Comparison of ENCODE assay signal across 9 cellular contexts in the genomic region with DNA sequence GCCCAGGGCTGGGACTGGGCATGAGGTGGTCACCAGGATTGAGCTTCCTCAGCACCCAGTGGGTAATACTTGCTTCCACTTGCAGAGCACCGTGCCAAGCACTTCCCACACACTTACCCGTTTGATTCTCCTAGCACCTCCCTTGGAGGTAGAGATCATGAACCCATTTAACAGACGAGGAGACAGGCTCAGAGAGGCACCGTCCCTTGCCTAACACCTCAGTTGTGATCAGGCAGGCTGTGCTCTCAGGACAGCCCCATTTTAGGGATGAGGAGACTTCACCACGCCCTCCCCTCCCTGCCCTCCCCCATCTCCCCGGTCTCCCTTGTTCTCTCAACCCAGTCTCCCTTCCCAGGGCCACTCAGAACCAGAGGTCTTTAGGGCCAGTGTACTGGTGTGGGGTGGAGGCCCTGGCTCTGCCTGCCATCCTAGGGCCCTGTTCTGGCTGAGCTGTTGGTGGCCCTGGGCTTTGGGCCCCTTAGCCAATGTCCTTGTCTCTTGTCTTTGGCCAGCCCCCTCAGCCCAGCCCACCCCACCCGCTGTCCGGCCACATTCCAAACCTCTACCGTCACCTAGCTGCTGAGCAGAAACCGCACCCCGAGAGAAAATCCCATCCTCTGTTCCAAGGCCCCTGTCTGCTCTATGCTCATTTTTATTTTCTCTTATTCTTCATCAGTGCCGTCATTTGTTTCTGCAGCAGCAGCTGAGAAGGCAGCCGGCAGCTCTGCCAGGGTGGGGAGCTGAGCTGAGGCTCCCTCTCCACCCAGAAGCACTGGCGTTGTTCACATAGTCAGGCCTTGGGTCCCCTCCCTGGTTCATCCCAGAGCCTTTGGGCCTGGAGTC. TPM values are rescaled to one million over a fixed set of nuclear protein-coding genes. Genes with fewer than 3 reads are reported as not detected.
A peak's percentile ranks its signal among the peaks of the same experiment; 100 is the strongest.
DNase-seq lines count a peak whose midpoint lies in the region; ATAC-seq and TF ChIP-seq lines count a peak whose summit lies in the region.
"Had no signal": no experiment of that assay in that cellular context is flagged by ENCODE, and none has a peak within 500 bp of the region (broad histone marks: within the 10 kb centered on the region; RNA-seq: fewer than 3 reads in every experiment).

No MANE protein-coding gene starts in this region.

- peaks cover 27% of the 10 kb centered on the region for H3K4me1 ChIP-seq in GM23248 (ENCODE audit: insufficient read depth)
- H3K4me1 ChIP-seq in adipocyte (ENCODE audit: control insufficient read depth, insufficient read depth, low read length): peaks cover 32% of the 10 kb centered on the region
- peaks cover 0 to 16% (median 0%) of the 10 kb centered on the region in 12 donors for H3K4me1 ChIP-seq in heart left ventricle
- H3K4me1 ChIP-seq in rectal smooth muscle tissue (ENCODE audit: control insufficient read depth, insufficient read depth, low read length): peaks cover 35% of the 10 kb centered on the region

- no peak for TF ChIP-seq POLR2A in heart left ventricle (IDR thresholded peaks at IDR 0.05)

- TF ChIP-seq CTCF in heart left ventricle (IDR thresholded peaks at IDR 0.05): no peak

- H3K9me3 ChIP-seq in GM23248 (ENCODE audit: low read depth): no peaks in the 10 kb centered on the region
- H3K9me3 ChIP-seq in adipocyte (ENCODE audit: control insufficient read depth, low read length): no peaks in the 10 kb centered on the region
- no peaks in the 10 kb centered on the region for H3K9me3 ChIP-seq in heart left ventricle

- H3K27me3 ChIP-seq in GM23248 (replicated peaks; ENCODE audit: insufficient read depth): no peaks in the 10 kb centered on the region
- no peaks in the 10 kb centered on the region for H3K27me3 ChIP-seq in adipocyte (replicated peaks; ENCODE audit: control insufficient read depth, insufficient read depth, low read length)
- H3K27me3 ChIP-seq in heart left ventricle: no peaks in the 10 kb centered on the region
- H3K27me3 ChIP-seq in rectal smooth muscle tissue (ENCODE audit: control insufficient read depth, insufficient read depth, low read length): no peaks in the 10 kb centered on the region

- H3F3A ChIP-seq in GM23248 (ENCODE audit: insufficient read depth): peaks cover 19% of the 10 kb centered on the region

- no peaks in the 10 kb centered on the region for H4K20me1 ChIP-seq in GM23248 (ENCODE audit: insufficient read depth)

- H3K9ac ChIP-seq in GM23248 (peak overlapping the region; percentile 70), adipocyte (ENCODE audit: low read length) (peak overlapping the region; percentile 74), rectal smooth muscle tissue (ENCODE audit: low read length) (no peak overlapping the region)

- peak overlapping the region; percentile 59 for H3K4me2 ChIP-seq in GM23248 (ENCODE audit: unreplicated experiment)

- intact Hi-C loops in heart left ventricle (cut with DNase I): no loop called here

- 27 to 34% methylated on average over 11 to 14 of the region's 14 CpGs for WGBS in GM23248 (ENCODE audit: low coverage in 1 of 2, low lambda C conversion rate in 2 of 2, missing lambda C conversion rate in 2 of 2), 2 experiments
- 61 to 66% (median 64%) methylated on average over 14 of the region's 14 CpGs for WGBS in heart left ventricle, 4 donors

- peak in 3 of 4 donors; percentile 38 to 55 (median 55) for ATAC-seq in heart left ventricle
- no peak for ATAC-seq in GM19035 (IDR thresholded peaks at IDR 0.05; ENCODE audit: unreplicated experiment)
- no peak for ATAC-seq in HG02678 (IDR thresholded peaks at IDR 0.05; ENCODE audit: unreplicated experiment)

- H3K4me3 ChIP-seq in GM23248 (0 out of 2 replicates have a peak overlapping the region, but pooled peaks have one; percentile 11), adipocyte (ENCODE audit: low read length) (no peak overlapping the region), heart left ventricle (no peak overlapping the region), rectal smooth muscle tissue (ENCODE audit: low read length) (no peak overlapping the region)

- no peaks in the 10 kb centered on the region for H3K36me3 ChIP-seq in GM23248 (ENCODE audit: low read depth)
- H3K36me3 ChIP-seq in adipocyte (ENCODE audit: control insufficient read depth, insufficient read depth, low read length, severe bottlenecking): no peaks in the 10 kb centered on the region
- H3K36me3 ChIP-seq in heart left ventricle: peaks cover 0 to 19% (median 0%) of the 10 kb centered on the region in 9 donors
- no peaks in the 10 kb centered on the region for H3K36me3 ChIP-seq in rectal smooth muscle tissue (ENCODE audit: control insufficient read depth, insufficient read depth, low read length)

- no peaks in the 10 kb centered on the region for H3K9me2 ChIP-seq in GM23248 (ENCODE audit: insufficient read depth)

- in situ Hi-C loops in GM23248 (cut with MboI): no loop called here

- H3K79me2 ChIP-seq in GM23248 (ENCODE audit: insufficient read depth): no peaks in the 10 kb centered on the region

- DNase-seq in GM23248: peak; percentile 85
- DNase-seq in adipocyte (ENCODE audit: low read depth): peak; percentile 82
- peak in 2 of 5 donors; percentile 28 for DNase-seq in heart left ventricle
- DNase-seq in NCI-H146 treated with DMSO at 0.1 percent for 48 hours (lab: John Stamatoyannopoulos, UW; ENCODE audit: unreplicated experiment): no peak
- no peak for DNase-seq in NCI-H187 treated with DMSO at 0.1 percent for 48 hours (lab: John Stamatoyannopoulos, UW)
- DNase-seq: DMS79 had no signal

- peak overlapping the region; percentile 83 for H2AFZ ChIP-seq in GM23248

- H3K27ac ChIP-seq in GM23248 (peak overlapping the region; percentile 68), heart left ventricle (peak overlapping the region in 7 of 12 donors; percentile 18 to 80 (median 46)), rectal smooth muscle tissue (ENCODE audit: low read depth, low read length) (peak overlapping the region; percentile 86)

RNA-seq across cellular contexts. Expression of a gene that starts 33.8 kb away (rescaled TPM):
- 0.11 and 0.38 TPM in 2 replicates for total RNA-seq in GM23248 (2014; rRNA removed; shearing (Covaris generic))
- 0.08 and 0.14 TPM in 2 replicates for polyA plus RNA-seq in GM23248 (2016; fragmentation: Nextera tagmentation; extraction: Ambion mirVana)
- 10 to 100 TPM; 15.5 to 71.1 (median 37.3) TPM for total RNA-seq in heart left ventricle
- polyA plus RNA-seq in heart left ventricle: 1 to 10 TPM; 8.5 to 9.9 TPM

RNA-seq across cellular contexts. Expression of a gene that starts 39.6 kb away (rescaled TPM):
- not detected in 2 replicates for total RNA-seq in GM23248 (2014; rRNA removed; shearing (Covaris generic))
- polyA plus RNA-seq in GM23248 (2016; fragmentation: Nextera tagmentation; extraction: Ambion mirVana): 0.06 and 0.16 TPM in 2 replicates
- 1 to 10 TPM; 1.1 to 5.7 (median 1.6) TPM for total RNA-seq in heart left ventricle
- polyA plus RNA-seq in heart left ventricle: under 1 TPM; 0.65 to 0.84 TPM

RNA-seq across cellular contexts. Expression of a gene that starts 42.5 kb away (rescaled TPM):
- total RNA-seq in GM23248 (2014; rRNA removed; shearing (Covaris generic)): not detected in 2 replicates
- polyA plus RNA-seq in GM23248 (2016; fragmentation: Nextera tagmentation; extraction: Ambion mirVana): not detected in 2 replicates
- total RNA-seq in heart left ventricle: not detected
- under 1 TPM; 0.07 to 0.15 TPM for polyA plus RNA-seq in heart left ventricle

RNA-seq across cellular contexts. Expression of a gene that starts 51.0 kb away (rescaled TPM):
- 1,199 and 1,347 TPM in 2 replicates for total RNA-seq in GM23248 (2014; rRNA removed; shearing (Covaris generic))
- 1,193 and 1,202 TPM in 2 replicates for polyA plus RNA-seq in GM23248 (2016; fragmentation: Nextera tagmentation; extraction: Ambion mirVana)
- 1,000 to 10,000 TPM in 3 of 9 donors, 100 to 1,000 TPM in 6; 600 to 1,072 (median 736) TPM for total RNA-seq in heart left ventricle
- polyA plus RNA-seq in heart left ventricle: 1,000 to 10,000 TPM; 2,555 to 3,054 TPM

RNA-seq across cellular contexts. Expression of a gene that starts 51.2 kb away (rescaled TPM):
- total RNA-seq in GM23248 (2014; rRNA removed; shearing (Covaris generic)): 21.9 and 31.5 TPM in 2 replicates
- polyA plus RNA-seq in GM23248 (2016; fragmentation: Nextera tagmentation; extraction: Ambion mirVana) (75.0 and 77.6 TPM in 2 replicates), heart left ventricle (100 to 1,000 TPM in 1 of 2 donors, 10 to 100 TPM in 1; 39.7 to 102 TPM)
- total RNA-seq in heart left ventricle: 10 to 100 TPM; 27.0 to 56.7 (median 38.3) TPM

Comparison
In these comparisons a context has a peak if more than half of its experiments do, and no peak if none do; other contexts are left out.
1. DNase-seq: peak in GM23248 (single experiment) and adipocyte (single experiment); none in NCI-H146 treated with DMSO at 0.1 percent for 48 hours (single experiment) and NCI-H187 treated with DMSO at 0.1 percent for 48 hours (single experiment).
2. ATAC-seq: peak in heart left ventricle (3 of 4); none in GM19035 (single experiment) and HG02678 (single experiment).
3. RNA of a gene that starts 33.8 kb away (total RNA-seq): 15.5 to 71.1 TPM in heart left ventricle; 0.11 to 0.38 TPM in GM23248; every median in the first group is over 10 times any median in the second.
4. Peak in every context shown above with its lines, with median percentiles within 50 percentile points of each other: H3K27ac ChIP-seq.